8 cellular contexts compared by ENCODE assay signal in the genomic region with DNA sequence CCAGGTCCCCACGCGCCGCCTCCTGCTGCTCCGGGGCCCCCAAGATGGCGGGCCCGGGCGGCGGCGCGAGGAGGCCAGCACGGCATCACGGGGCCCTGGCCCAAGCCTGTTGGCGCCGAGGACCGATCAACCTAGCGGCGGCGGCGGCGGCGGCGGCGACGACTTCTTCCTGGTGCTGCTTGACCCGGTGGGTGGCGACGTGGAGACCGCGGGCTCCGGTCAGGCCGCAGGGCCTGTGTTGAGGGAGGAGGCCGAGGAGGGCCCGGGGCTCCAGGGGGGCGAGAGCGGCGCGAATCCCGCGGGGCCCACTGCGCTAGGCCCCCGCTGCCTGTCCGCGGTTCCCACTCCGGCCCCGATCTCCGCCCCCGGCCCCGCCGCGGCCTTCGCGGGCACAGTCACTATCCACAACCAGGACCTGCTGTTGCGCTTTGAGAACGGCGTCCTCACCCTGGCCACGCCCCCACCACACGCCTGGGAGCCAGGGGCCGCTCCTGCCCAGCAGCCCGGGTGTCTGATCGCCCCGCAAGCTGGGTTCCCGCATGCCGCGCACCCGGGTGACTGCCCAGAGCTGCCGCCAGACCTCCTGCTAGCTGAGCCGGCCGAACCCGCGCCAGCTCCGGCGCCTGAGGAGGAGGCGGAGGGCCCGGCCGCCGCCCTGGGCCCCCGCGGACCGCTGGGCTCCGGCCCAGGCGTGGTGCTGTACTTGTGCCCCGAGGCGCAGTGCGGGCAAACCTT. TPM values are rescaled to one million over a fixed set of nuclear protein-coding genes. Genes with fewer than 3 reads are reported as not detected.
A peak's percentile ranks its signal among the peaks of the same experiment; 100 is the strongest.
DNase-seq lines count a peak whose midpoint lies in the region; ATAC-seq lines count a peak whose summit lies in the region.
"Not testable (repeated sequence)": the region's sequence is repeated elsewhere in the genome, so short reads cannot be mapped to it uniquely, and the experiment has no call there.

No MANE protein-coding gene starts in this region.

- peak overlapping the region; percentile 84 for H3K9ac ChIP-seq in BLaER1

- H3K27ac Mint-ChIP-seq in activated CD8-positive, alpha-beta memory T cell treated with anti-CD3 and anti-CD28 coated beads, Interleukin-2, amount 10 ng/mL, durations not matched to agents 7 days and 5 days = not testable (repeated sequence)

- peaks cover 11% of the 10 kb centered on the region for H3K36me3 Mint-ChIP-seq in activated CD8-positive, alpha-beta memory T cell treated with anti-CD3 and anti-CD28 coated beads, Interleukin-2, amount 10 ng/mL, durations not matched to agents 7 days and 5 days

- peaks cover 38% of the 10 kb centered on the region for H3K4me1 Mint-ChIP-seq in activated CD8-positive, alpha-beta memory T cell treated with anti-CD3 and anti-CD28 coated beads, Interleukin-2, amount 10 ng/mL, durations not matched to agents 7 days and 5 days

- H3K4me3 Mint-ChIP-seq in activated CD8-positive, alpha-beta memory T cell treated with anti-CD3 and anti-CD28 coated beads, Interleukin-2, amount 10 ng/mL, durations not matched to agents 7 days and 5 days = peak overlapping the region; percentile 48

- DNase-seq in NCI-H2227 (lab: John Stamatoyannopoulos, UW; ENCODE audit: unreplicated experiment) (peak; percentile 50), left kidney (ENCODE audit: low read depth, low spot score) (peak; percentile 59)
- DNase-seq in activated CD8-positive, alpha-beta memory T cell treated with anti-CD3 and anti-CD28 coated beads, Interleukin-2, amount 10 ng/mL, durations not matched to agents 7 days and 5 days = peak; percentile 42
- peak in 2 of 3 donors; percentile 8 to 13 for DNase-seq in effector memory CD4-positive, alpha-beta T cell
- not testable (repeated sequence) for DNase-seq in skeletal muscle cell (ENCODE audit: low read depth)

- CTCF ChIA-PET in activated CD8-positive, alpha-beta memory T cell treated with anti-CD3 and anti-CD28 coated beads, Interleukin-2, amount 10 ng/mL, durations not matched to agents 7 days and 5 days (lab: Charles Lee) = not testable (repeated sequence)

- H3K27me3 ChIP-seq in BLaER1 = peaks cover 29% of the 10 kb centered on the region
- not testable (repeated sequence) for H3K27me3 ChIP-seq in effector memory CD4-positive, alpha-beta T cell (replicated peaks; ENCODE audit: control insufficient read depth, insufficient read depth, low read length, poor library complexity, severe bottlenecking)

- H3K9me3 ChIP-seq in BLaER1; effector memory CD4-positive, alpha-beta T cell (ENCODE audit: control insufficient read depth, low read length): not testable (repeated sequence)

- not testable (repeated sequence) for H3K36me3 ChIP-seq in BLaER1; effector memory CD4-positive, alpha-beta T cell (ENCODE audit: control insufficient read depth, insufficient read depth, low read length)

- peaks cover 16% of the 10 kb centered on the region for H3K4me1 ChIP-seq in BLaER1
- H3K4me1 ChIP-seq in effector memory CD4-positive, alpha-beta T cell (ENCODE audit: control insufficient read depth, insufficient read depth, low read length, poor library complexity, severe bottlenecking) = not testable (repeated sequence)

- ATAC-seq in GM19351 (IDR thresholded peaks at IDR 0.05; ENCODE audit: unreplicated experiment) = peak; percentile 70
- peak; percentile 53 for ATAC-seq in HG03060 (IDR thresholded peaks at IDR 0.05; ENCODE audit: low read depth, unreplicated experiment)
- ATAC-seq in activated CD8-positive, alpha-beta memory T cell treated with anti-CD3 and anti-CD28 coated beads, Interleukin-2, amount 10 ng/mL, durations not matched to agents 7 days and 5 days = peak; percentile 87

- H3K27ac ChIP-seq in BLaER1 = peak overlapping the region; percentile 87
- peak overlapping the region; percentile 61 for H3K27ac ChIP-seq in effector memory CD4-positive, alpha-beta T cell (ENCODE audit: insufficient read depth, low read length, poor library complexity, severe bottlenecking)

- peak overlapping the region; percentile 68 for H3K4me3 ChIP-seq in BLaER1
- H3K4me3 ChIP-seq in effector memory CD4-positive, alpha-beta T cell (ENCODE audit: insufficient read depth, low read depth, low read length, poor library complexity, severe bottlenecking) = peak overlapping the region; percentile 46
- peak overlapping the region; percentile 47 for H3K4me3 ChIP-seq in skeletal muscle cell (ENCODE audit: low read depth, low read length)

- H4K20me1 ChIP-seq in BLaER1 = peaks cover 39% of the 10 kb centered on the region

- H3K27me3 Mint-ChIP-seq in activated CD8-positive, alpha-beta memory T cell treated with anti-CD3 and anti-CD28 coated beads, Interleukin-2, amount 10 ng/mL, durations not matched to agents 7 days and 5 days = not testable (repeated sequence)

- H3K9me3 Mint-ChIP-seq in activated CD8-positive, alpha-beta memory T cell treated with anti-CD3 and anti-CD28 coated beads, Interleukin-2, amount 10 ng/mL, durations not matched to agents 7 days and 5 days (ENCODE audit: low read depth) = not testable (repeated sequence)

- H3K4me2 ChIP-seq in BLaER1 = peak overlapping the region; percentile 68

RNA-seq across cellular contexts. Expression of a gene that starts 0.5 kb away (rescaled TPM):
- 1 to 10 TPM; 4.2 to 5.1 TPM for total RNA-seq in activated CD8-positive, alpha-beta memory T cell treated with anti-CD3 and anti-CD28 coated beads, Interleukin-2, amount 10 ng/mL, durations not matched to agents 7 days and 5 days
